ENCODE assay signal across 1 cellular context in genomic region chr6:107816818-107817217, GRCh38.
TF ChIP-seq lines count a peak whose summit lies in the region.

No MANE protein-coding gene starts in this region.

TF ChIP-seq in liver, 16 proteins besides CTCF, POLR2A, EP300 and RAD21 (continued from another document):
- TF ChIP-seq ATF3 (IDR thresholded peaks at IDR 0.05): no peak
- TF ChIP-seq FOXA2 (IDR thresholded peaks at IDR 0.05): peak; percentile 75
TF ChIP-seq in liver: peak in this region for 13.
